In the genomic region with DNA sequence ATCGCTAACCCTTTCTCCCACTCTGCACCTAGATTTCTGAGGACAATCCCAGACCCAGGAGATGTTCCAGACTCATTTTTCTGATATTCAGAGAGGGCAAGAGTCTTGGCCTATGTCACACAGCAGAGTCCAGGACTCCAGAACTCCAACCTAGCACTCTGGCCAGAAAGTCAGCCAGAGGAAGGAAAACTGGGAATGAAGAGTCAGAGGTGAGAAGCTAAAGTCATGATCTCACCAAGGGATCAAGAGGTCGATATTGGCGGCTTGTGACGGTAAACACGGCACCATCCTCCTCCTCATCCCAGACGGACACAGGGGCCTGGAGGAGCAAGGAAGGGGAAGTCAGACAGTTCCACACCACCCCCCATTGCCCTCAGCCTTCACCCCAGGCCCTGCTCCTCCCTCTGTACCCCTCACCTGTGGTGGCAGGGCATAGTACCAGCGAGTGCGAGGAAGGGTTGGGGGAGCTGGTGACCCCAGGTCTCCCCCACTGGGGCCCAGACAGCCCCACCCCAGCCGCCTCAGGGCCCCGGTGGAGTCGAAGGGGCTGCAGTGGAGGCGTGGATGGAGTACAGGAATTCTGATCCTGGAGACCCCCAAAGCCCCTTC, we compare ENCODE assay signal across 9 cellular contexts. TPM values are rescaled to one million over a fixed set of nuclear protein-coding genes. Genes with fewer than 3 reads are reported as not detected.
DNase-seq lines count a peak whose midpoint lies in the region; TF ChIP-seq lines count a peak whose summit lies in the region.
"Had no signal": no experiment of that assay in that cellular context is flagged by ENCODE, and none has a peak within 500 bp of the region (broad histone marks: within the 10 kb centered on the region; RNA-seq: fewer than 3 reads in every experiment).

No MANE protein-coding gene starts in this region.

- H3K36me3 ChIP-seq in HEK293 (ENCODE audit: control insufficient read depth in 2 of 2, insufficient read depth in 1 of 2, low read length in 2 of 2), result peaks cover 4 to 47% of the 10 kb centered on the region in 2 experiments; a peak in 2 of 3 replicates
- peaks cover 18% of the 10 kb centered on the region for H3K36me3 ChIP-seq in iPS-15b (ENCODE audit: control insufficient read depth, insufficient read depth, low read length)
- peaks cover 0 to 73% (median 58%) of the 10 kb centered on the region in 6 donors for H3K36me3 ChIP-seq in spleen

- H3K27ac ChIP-seq in HEK293 (ENCODE audit: extremely low read depth, low read depth, low read length) (no peak overlapping the region), spleen (peak overlapping the region; percentile 94 to 99 (median 98))

- H3K27me3 ChIP-seq in iPS-15b (ENCODE audit: control insufficient read depth, insufficient read depth, low read length) (no peaks in the 10 kb centered on the region), spleen (replicated peaks in 1 of 7) (no peaks in the 10 kb centered on the region)

- 67 to 80% (median 71%) methylated on average over 12 of the region's 12 CpGs for WGBS in spleen, 5 donors

- no peaks in the 10 kb centered on the region for H3K9me3 ChIP-seq in HEK293 (ENCODE audit: control insufficient read depth, insufficient read depth, low read depth, low read length)
- H3K9me3 ChIP-seq in iPS-15b (ENCODE audit: control insufficient read depth, insufficient read depth, low read length), result no peaks in the 10 kb centered on the region
- no peaks in the 10 kb centered on the region for H3K9me3 ChIP-seq in spleen

- H3K9ac ChIP-seq in iPS-15b (ENCODE audit: low read depth, low read length), result peak overlapping the region; percentile 70

- intact Hi-C loops in activated T-helper 2 cell treated with anti-CD3 and anti-CD28 coated beads, Interferon-gamma antibody, Interleukin-2, Interleukin-4, amounts not matched to agents 10 μg/mL and 5 μg/mL and 100 μg/mL, durations not matched to agents 14 hours and 24 hours and 36 hours (cut with micrococcal nuclease), result loop anchor here (5.0 kb wide), 2 partner anchors 95 to 120 kb away; a partner anchor contains a TSS
- intact Hi-C loops in spleen (cut with DNase I; ENCODE audit: low total_unique reads), result no loop called here

- peaks cover 18% of the 10 kb centered on the region for H3K4me1 Mint-ChIP-seq in activated T-helper 2 cell treated with anti-CD3 and anti-CD28 coated beads, Interferon-gamma antibody, Interleukin-2, Interleukin-4, amounts not matched to agents 10 μg/mL and 5 μg/mL and 100 μg/mL, durations not matched to agents 14 hours and 24 hours and 36 hours (ENCODE audit: low read depth)

- no peaks in the 10 kb centered on the region for H3K9me3 Mint-ChIP-seq in activated T-helper 2 cell treated with anti-CD3 and anti-CD28 coated beads, Interferon-gamma antibody, Interleukin-2, Interleukin-4, amounts not matched to agents 10 μg/mL and 5 μg/mL and 100 μg/mL, durations not matched to agents 14 hours and 24 hours and 36 hours

- H3K27ac Mint-ChIP-seq in activated T-helper 2 cell treated with anti-CD3 and anti-CD28 coated beads, Interferon-gamma antibody, Interleukin-2, Interleukin-4, amounts not matched to agents 10 μg/mL and 5 μg/mL and 100 μg/mL, durations not matched to agents 14 hours and 24 hours and 36 hours, result no peak overlapping the region

- H3K36me3 Mint-ChIP-seq in activated T-helper 2 cell treated with anti-CD3 and anti-CD28 coated beads, Interferon-gamma antibody, Interleukin-2, Interleukin-4, amounts not matched to agents 10 μg/mL and 5 μg/mL and 100 μg/mL, durations not matched to agents 14 hours and 24 hours and 36 hours (ENCODE audit: low read depth), result peaks cover 50% of the 10 kb centered on the region

- no peak overlapping the region for H3K4me3 ChIP-seq in HEK293 (ENCODE audit: low read depth, low read length)
- peak overlapping the region; percentile 74 for H3K4me3 ChIP-seq in iPS-15b (ENCODE audit: low read depth, low read length)
- H3K4me3 ChIP-seq in spleen, result peak overlapping the region; percentile 66 to 88 (median 84)

- H3K4me3 Mint-ChIP-seq in activated T-helper 2 cell treated with anti-CD3 and anti-CD28 coated beads, Interferon-gamma antibody, Interleukin-2, Interleukin-4, amounts not matched to agents 10 μg/mL and 5 μg/mL and 100 μg/mL, durations not matched to agents 14 hours and 24 hours and 36 hours (ENCODE audit: low read depth), result peak overlapping the region; percentile 47

- POLR2A ChIA-PET in HEK293 (lab: Yijun Ruan, JAX), result interaction anchor here (1.0 to 3.6 kb wide), 7 partner anchors 9 to 325 kb away, joined by 4 to 57 read pairs (median 50); a partner anchor contains a TSS

- CTCF ChIA-PET in HEK293 (lab: Yijun Ruan, JAX), result interaction anchor here (0.8 to 1.6 kb wide), 5 partner anchors 8 to 94 kb away, joined by 3 to 9 read pairs (median 4); a partner anchor contains a TSS

- TF ChIP-seq CTCF in HEK293 (tag by site-specific recombination; IDR thresholded peaks at IDR 0.05) (no peak), spleen (IDR thresholded peaks at IDR 0.05 in 8 of 11, conservative IDR thresholded peaks at IDR 0.05 in 3 of 11) (no peak)

- DNase-seq in activated T-helper 2 cell treated with anti-CD3 and anti-CD28 coated beads, Interferon-gamma antibody, Interleukin-2, Interleukin-4, amounts not matched to agents 10 μg/mL and 5 μg/mL and 100 μg/mL, durations not matched to agents 14 hours and 24 hours and 36 hours (ENCODE audit: low spot score), result no peak
- DNase-seq in spleen (no peak), NCI-H1436 treated with DMSO at 0.1 percent for 48 hours (lab: John Stamatoyannopoulos, UW) (no peak), NCI-H1417 (lab: John Stamatoyannopoulos, UW) (no peak)
- no peak for DNase-seq in effector CD4-positive, alpha-beta T cell
- no peak for DNase-seq in stimulated activated CD4-positive, alpha-beta T cell treated with anti-CD3 and anti-CD28 coated beads, Interleukin-15, amount 100 ng/mL, for 24 hours
- DNase-seq: NCI-H1694 had no signal

- no peaks in the 10 kb centered on the region for H3K27me3 Mint-ChIP-seq in activated T-helper 2 cell treated with anti-CD3 and anti-CD28 coated beads, Interferon-gamma antibody, Interleukin-2, Interleukin-4, amounts not matched to agents 10 μg/mL and 5 μg/mL and 100 μg/mL, durations not matched to agents 14 hours and 24 hours and 36 hours (ENCODE audit: low read depth)

- no peak for TF ChIP-seq POLR2A in spleen (IDR thresholded peaks at IDR 0.05)

- H3K4me1 ChIP-seq in HEK293 (ENCODE audit: control insufficient read depth, insufficient read depth, low read length) (no peaks in the 10 kb centered on the region), iPS-15b (ENCODE audit: control insufficient read depth, insufficient read depth, low read length) (no peaks in the 10 kb centered on the region), spleen (peaks cover 10 to 76% (median 50%) of the 10 kb centered on the region in 6 donors)

TF ChIP-seq in HEK293, 187 proteins besides CTCF, POLR2A, EP300 and RAD21:
- peak; percentile 96 for TF ChIP-seq ZNF768 (tag by site-specific recombination; IDR thresholded peaks at IDR 0.05)
- no peak for TF ChIP-seq ZNF239 (tag by site-specific recombination; IDR thresholded peaks at IDR 0.05)

RNA-seq across cellular contexts. Expression of a gene that starts 1.8 kb away (rescaled TPM):
- 31.5 and 32.9 TPM in 2 replicates for total RNA-seq in activated T-helper 2 cell treated with anti-CD3 and anti-CD28 coated beads, Interferon-gamma antibody, Interleukin-2, Interleukin-4, amounts not matched to agents 10 μg/mL and 5 μg/mL and 100 μg/mL, durations not matched to agents 14 hours and 24 hours and 36 hours
- 100 to 1,000 TPM; 123 to 212 (median 146) TPM for total RNA-seq in spleen
- polyA plus RNA-seq in spleen, result 100 to 1,000 TPM in 2 of 3 donors, 10 to 100 TPM in 1; 73.3 to 180 (median 133) TPM

RNA-seq across cellular contexts. Expression of a gene that starts 7.5 kb away (rescaled TPM):
- total RNA-seq in activated T-helper 2 cell treated with anti-CD3 and anti-CD28 coated beads, Interferon-gamma antibody, Interleukin-2, Interleukin-4, amounts not matched to agents 10 μg/mL and 5 μg/mL and 100 μg/mL, durations not matched to agents 14 hours and 24 hours and 36 hours, result 104 and 117 TPM in 2 replicates
- total RNA-seq in spleen, result 10 to 100 TPM; 11.3 to 35.7 (median 26.5) TPM
- 100 to 1,000 TPM; 150 to 169 (median 158) TPM for polyA plus RNA-seq in spleen

RNA-seq across cellular contexts. Expression of a gene that starts 7.9 kb away (rescaled TPM):
- total RNA-seq in activated T-helper 2 cell treated with anti-CD3 and anti-CD28 coated beads, Interferon-gamma antibody, Interleukin-2, Interleukin-4, amounts not matched to agents 10 μg/mL and 5 μg/mL and 100 μg/mL, durations not matched to agents 14 hours and 24 hours and 36 hours, result 87.3 and 98.3 TPM in 2 replicates
- 10 to 100 TPM; 30.5 to 53.1 (median 43.6) TPM for total RNA-seq in spleen
- polyA plus RNA-seq in spleen, result 100 to 1,000 TPM in 1 of 3 donors, 10 to 100 TPM in 2; 52.6 to 101 (median 96.1) TPM

RNA-seq across cellular contexts. Expression of a gene that starts 17.0 kb away (rescaled TPM):
- total RNA-seq in activated T-helper 2 cell treated with anti-CD3 and anti-CD28 coated beads, Interferon-gamma antibody, Interleukin-2, Interleukin-4, amounts not matched to agents 10 μg/mL and 5 μg/mL and 100 μg/mL, durations not matched to agents 14 hours and 24 hours and 36 hours, result 274 and 276 TPM in 2 replicates
- 100 to 1,000 TPM; 238 to 292 (median 285) TPM for total RNA-seq in spleen
- polyA plus RNA-seq in spleen, result 100 to 1,000 TPM in 1 of 3 donors, 10 to 100 TPM in 2; 42.6 to 101 (median 81.6) TPM

RNA-seq across cellular contexts. Expression of a gene that starts 20.0 kb away (rescaled TPM):
- 5.1 and 6.5 TPM in 2 replicates for total RNA-seq in activated T-helper 2 cell treated with anti-CD3 and anti-CD28 coated beads, Interferon-gamma antibody, Interleukin-2, Interleukin-4, amounts not matched to agents 10 μg/mL and 5 μg/mL and 100 μg/mL, durations not matched to agents 14 hours and 24 hours and 36 hours
- total RNA-seq in spleen, result 10 to 100 TPM; 17.6 to 31.6 (median 27.1) TPM
- 10 to 100 TPM; 11.5 to 17.7 (median 13.5) TPM for polyA plus RNA-seq in spleen
